ENCODE assay signal across 21 cellular contexts in the genomic region with DNA sequence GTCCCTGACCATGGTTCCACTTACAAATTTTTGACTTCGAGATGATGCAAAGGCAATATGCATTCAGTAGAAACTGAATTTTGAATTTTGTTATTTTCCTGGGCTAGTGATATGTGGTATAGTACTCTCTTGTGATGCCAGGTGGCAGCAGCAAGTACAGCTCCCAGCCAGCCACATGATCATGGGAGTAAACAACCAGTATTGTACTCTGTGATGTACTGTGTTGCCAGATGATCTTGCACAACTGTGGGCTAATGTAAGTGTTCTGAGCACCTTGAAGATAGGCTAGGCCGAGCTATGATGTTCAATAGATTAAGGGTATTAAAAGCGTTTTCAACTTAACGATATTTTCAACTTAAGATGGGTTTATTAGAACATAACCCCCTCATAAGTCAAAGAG.
A peak's percentile ranks its signal among the peaks of the same experiment; 100 is the strongest.
DNase-seq lines count a peak whose midpoint lies in the region; ATAC-seq and TF ChIP-seq lines count a peak whose summit lies in the region.
"Had no signal": no experiment of that assay in that cellular context is flagged by ENCODE, and none has a peak within 500 bp of the region (broad histone marks: within the 10 kb centered on the region; RNA-seq: fewer than 3 reads in every experiment).

No MANE protein-coding gene starts in this region.

- BruUV-seq in PC-3 (replicated peaks; lab: Mats Ljungman, UMichigan), result no TSS peak

- H3K4me1 ChIP-seq in PC-3 (ENCODE audit: insufficient read depth, low read length), result no peaks in the 10 kb centered on the region

- no peaks in the 10 kb centered on the region for H3K9me2 ChIP-seq in PC-3 (replicated peaks; ENCODE audit: low read length)

- peaks cover 3% of the 10 kb centered on the region for H3K36me3 Mint-ChIP-seq in neural crest cell (ENCODE audit: low read depth)
- H3K36me3 Mint-ChIP-seq: type B pancreatic cell had no signal

- no peak overlapping the region for H3K27ac ChIP-seq in PC-3 (ENCODE audit: low read length)
- H3K27ac ChIP-seq: HL-60, skin epidermis had no signal

- POLR2A ChIA-PET in PC-3 (lab: Charles Lee; ENCODE audit: unreplicated experiment), result interaction anchor here (0.6 kb wide), 1 partner anchor 1232 kb away, joined by 5 read pairs; no protein-coding TSS in a partner anchor

- H3K4me3 ChIP-seq in PC-3 (ENCODE audit: low read length), result no peak overlapping the region
- H3K4me3 ChIP-seq: skin epidermis had no signal

- no peaks in the 10 kb centered on the region for H3K27me3 ChIP-seq in PC-3 (ENCODE audit: low read length)

- peak overlapping the region; percentile 56 for H3K4me3 Mint-ChIP-seq in neural crest cell
- H3K4me3 Mint-ChIP-seq: activated naive CD8-positive, alpha-beta T cell; activated T-helper 1 cell treated with anti-CD3 and anti-CD28 coated beads, Interleukin-12 subunit alpha, Interleukin-12 subunit beta, Interleukin-2, Interleukin-4 antibody, amounts not matched to agents 30 ng/mL and 10 ng/mL and 1 ng/mL, durations not matched to agents 14 hours and 24 hours and 36 hours; B cell; type B pancreatic cell had no signal

- H4K20me1 ChIP-seq in PC-3 (ENCODE audit: low read length), result no peaks in the 10 kb centered on the region

- H3K79me2 ChIP-seq in PC-3 (ENCODE audit: low read length), result no peaks in the 10 kb centered on the region

- peaks cover 58% of the 10 kb centered on the region for H3K4me1 Mint-ChIP-seq in neural crest cell
- H3K4me1 Mint-ChIP-seq: B cell had no signal

- H2AFZ ChIP-seq in PC-3 (ENCODE audit: low read length), result no peak overlapping the region

- H3K27ac Mint-ChIP-seq in neural crest cell (ENCODE audit: unreplicated experiment), result no peak overlapping the region
- H3K27ac Mint-ChIP-seq: activated naive CD8-positive, alpha-beta T cell; activated T-helper 1 cell treated with anti-CD3 and anti-CD28 coated beads, Interleukin-12 subunit alpha, Interleukin-12 subunit beta, Interleukin-2, Interleukin-4 antibody, amounts not matched to agents 30 ng/mL and 10 ng/mL and 1 ng/mL, durations not matched to agents 14 hours and 24 hours and 36 hours; B cell; type B pancreatic cell had no signal

- H3K9me3 ChIP-seq in PC-3 (ENCODE audit: low read length), result no peaks in the 10 kb centered on the region

- H3K9me3 Mint-ChIP-seq in neural crest cell, result peaks cover 4% of the 10 kb centered on the region
- H3K9me3 Mint-ChIP-seq: activated T-helper 1 cell treated with anti-CD3 and anti-CD28 coated beads, Interleukin-12 subunit alpha, Interleukin-12 subunit beta, Interleukin-2, Interleukin-4 antibody, amounts not matched to agents 30 ng/mL and 10 ng/mL and 1 ng/mL, durations not matched to agents 14 hours and 24 hours and 36 hours; type B pancreatic cell had no signal

- CTCF ChIA-PET in PC-3 (lab: Charles Lee), result no interaction called here

- intact Hi-C loops in PC-3 (cut with micrococcal nuclease), result no loop called here

- DNase-seq in HCEC 1CT (peak; percentile 27), PC-3 (no peak), fibroblast of gingiva (ENCODE audit: low read depth) (peak; percentile 45), neural crest cell (ENCODE audit: low read depth, low spot score) (no peak), MV-4-11 (lab: John Stamatoyannopoulos, UW) (no peak)
- no peak for DNase-seq in NK-92 treated with Interleukin-12 subunit alpha and Interleukin-12 subunit beta, amount 100 ng/mL, for 24 hours (lab: John Stamatoyannopoulos, UW)
- DNase-seq: COR-L47; islet precursor cell; NCI-H1092 treated with DMSO at 0.1 percent for 48 hours; NCI-H2107; NCI-H774; posterior cingulate gyrus; stimulated activated CD4-positive, alpha-beta T cell treated with anti-CD3 and anti-CD28 coated beads, Interleukin-2, amount 100 ng/mL, for 48 hours had no signal

- no peaks in the 10 kb centered on the region for H3K27me3 Mint-ChIP-seq in neural crest cell (ENCODE audit: low read depth)
- H3K27me3 Mint-ChIP-seq: activated naive CD8-positive, alpha-beta T cell; B cell; type B pancreatic cell had no signal

- H3K4me2 ChIP-seq in PC-3 (ENCODE audit: low read length), result no peak overlapping the region

- H3K9ac ChIP-seq in PC-3 (ENCODE audit: low read length), result no peak overlapping the region

- H3K36me3 ChIP-seq in PC-3 (ENCODE audit: low read depth, low read length), result no peaks in the 10 kb centered on the region

- no peaks in the 10 kb centered on the region for H3F3A ChIP-seq in PC-3 (ENCODE audit: low read length, unreplicated experiment)

- ATAC-seq in PC-3 (no peak), GM19397 (IDR thresholded peaks at IDR 0.05; ENCODE audit: unreplicated experiment) (no peak)
- ATAC-seq: esophagus mucosa had no signal

- 0 out of 2 replicates have a peak, but pooled peaks have one; percentile 17 for TF ChIP-seq CTCF in PC-3 (conservative IDR thresholded peaks at IDR 0.05; ENCODE audit: low read depth, low read length)
- TF ChIP-seq CTCF in neural crest cell (conservative IDR thresholded peaks at IDR 0.05), result no peak

Comparison
In these comparisons a context has a peak if more than half of its experiments do, and no peak if none do; other contexts are left out.
1. DNase-seq: peak in HCEC 1CT (single experiment) and fibroblast of gingiva (single experiment); none in PC-3 (single experiment), neural crest cell (single experiment), NK-92 treated with Interleukin-12 subunit alpha and Interleukin-12 subunit beta, amount 100 ng/mL, for 24 hours (single experiment) and MV-4-11 (single experiment).